In genomic region chr1:246558041-246558440, GRCh38 we compare ENCODE assay signal across 27 cellular contexts.
"Had no signal": no experiment of that assay in that cellular context is flagged by ENCODE, and none has a peak within 500 bp of the region (broad histone marks: within the 10 kb centered on the region; RNA-seq: fewer than 3 reads in every experiment).

No MANE protein-coding gene starts in this region.

- H3K27ac ChIP-seq: ascending aorta, breast epithelium, cardiac muscle cell, colonic mucosa, esophagus muscularis mucosa, foreskin keratinocyte, gastrocnemius medialis, heart left ventricle had no signal

- H3K9me3 ChIP-seq: ascending aorta, breast epithelium, colonic mucosa, esophagus muscularis mucosa, gastrocnemius medialis, heart left ventricle had no signal

- H3K27me3 Mint-ChIP-seq: activated CD4-positive, alpha-beta T cell treated with anti-CD3 and anti-CD28 coated beads, Interleukin-2, amount 10 ng/mL, durations not matched to agents 7 days and 5 days; activated naive CD4-positive, alpha-beta T cell treated with anti-CD3 and anti-CD28 coated beads, Interleukin-2, amount 10 ng/mL, durations not matched to agents 7 days and 5 days; activated naive CD8-positive, alpha-beta T cell treated with anti-CD3 and anti-CD28 coated beads, Interleukin-2, amount 10 ng/mL, durations not matched to agents 7 days and 5 days; brain had no signal

- ATAC-seq: activated naive CD4-positive, alpha-beta T cell treated with anti-CD3 and anti-CD28 coated beads, Interleukin-2, amount 50 U/mL, for 72 hours; activated T-cell treated with anti-CD3 and anti-CD28 coated beads, Interleukin-2, amount 50 U/mL, for 4 hours; foreskin keratinocyte; gastrocnemius medialis; heart left ventricle had no signal

- H3K36me3 ChIP-seq: colonic mucosa had no signal

- H3K27me3 ChIP-seq: ascending aorta, breast epithelium, cardiac muscle cell, colonic mucosa, esophagus muscularis mucosa, foreskin keratinocyte, gastrocnemius medialis, heart left ventricle had no signal

- H3K9me3 Mint-ChIP-seq: activated CD4-positive, alpha-beta T cell treated with anti-CD3 and anti-CD28 coated beads, Interleukin-2, amount 10 ng/mL, durations not matched to agents 7 days and 5 days; activated naive CD4-positive, alpha-beta T cell treated with anti-CD3 and anti-CD28 coated beads, Interleukin-2, amount 10 ng/mL, durations not matched to agents 7 days and 5 days; activated naive CD4-positive, alpha-beta T cell treated with anti-CD3 and anti-CD28 coated beads, Interleukin-2, amount 50 U/mL, for 72 hours; activated naive CD8-positive, alpha-beta T cell treated with anti-CD3 and anti-CD28 coated beads, Interleukin-2, amount 10 ng/mL, durations not matched to agents 7 days and 5 days; activated T-cell treated with anti-CD3 and anti-CD28 coated beads, Interleukin-2, amount 50 U/mL, for 4 hours; activated T-helper 1 cell treated with anti-CD3 and anti-CD28 coated beads, Interleukin-12 subunit alpha, Interleukin-12 subunit beta, Interleukin-2, Interleukin-4 antibody, amounts not matched to agents 30 ng/mL and 10 ng/mL and 1 ng/mL, durations not matched to agents 14 hours and 24 hours and 36 hours; brain had no signal

- H3K27ac Mint-ChIP-seq: activated CD4-positive, alpha-beta T cell treated with anti-CD3 and anti-CD28 coated beads, Interleukin-2, amount 10 ng/mL, durations not matched to agents 7 days and 5 days; activated naive CD4-positive, alpha-beta T cell treated with anti-CD3 and anti-CD28 coated beads, Interleukin-2, amount 10 ng/mL, durations not matched to agents 7 days and 5 days; activated naive CD8-positive, alpha-beta T cell treated with anti-CD3 and anti-CD28 coated beads, Interleukin-2, amount 10 ng/mL, durations not matched to agents 7 days and 5 days; activated T-helper 1 cell treated with anti-CD3 and anti-CD28 coated beads, Interleukin-12 subunit alpha, Interleukin-12 subunit beta, Interleukin-2, Interleukin-4 antibody, amounts not matched to agents 30 ng/mL and 10 ng/mL and 1 ng/mL, durations not matched to agents 14 hours and 24 hours and 36 hours; brain had no signal

- H3K4me1 ChIP-seq: ascending aorta, breast epithelium, colonic mucosa, esophagus muscularis mucosa, foreskin keratinocyte, gastrocnemius medialis, heart left ventricle had no signal

- DNase-seq: activated CD4-positive, alpha-beta T cell treated with anti-CD3 and anti-CD28 coated beads for 4 hours; activated CD4-positive, alpha-beta T cell treated with anti-CD3 and anti-CD28 coated beads, Interleukin-2, amount 10 ng/mL, durations not matched to agents 7 days and 5 days; activated CD4-positive, alpha-beta T cell treated with anti-CD3 and anti-CD28 coated beads, Interleukin-2, amount 50 U/mL, for 48 hours; activated CD4-positive, CD25-positive, alpha-beta regulatory T cell; activated CD4-positive, CD25-positive, alpha-beta regulatory T cell treated with anti-CD3 and anti-CD28 coated beads, Interleukin-2, amount 50 U/mL, for 72 hours; activated CD8-positive, alpha-beta memory T cell treated with anti-CD3 and anti-CD28 coated beads, Interleukin-2, amount 50 U/mL, for 48 hours; activated gamma-delta T cell; activated naive CD4-positive, alpha-beta T cell; activated naive CD4-positive, alpha-beta T cell treated with anti-CD3 and anti-CD28 coated beads, Interleukin-2, amount 10 ng/mL, durations not matched to agents 7 days and 5 days; activated naive CD8-positive, alpha-beta T cell treated with anti-CD3 and anti-CD28 coated beads, Interleukin-2, amount 10 ng/mL, durations not matched to agents 7 days and 5 days; activated T-cell treated with anti-CD3 and anti-CD28 coated beads, Interleukin-2, amount 50 U/mL, for 4 hours; central memory CD4-positive, alpha-beta T cell; cerebellar nuclear complex; colonic mucosa; effector CD8-positive, alpha-beta T cell; foreskin keratinocyte; gastrocnemius medialis; glutamatergic neuron; heart left ventricle; T-helper 2 cell had no signal

- H3K4me1 Mint-ChIP-seq: activated naive CD4-positive, alpha-beta T cell treated with anti-CD3 and anti-CD28 coated beads, Interleukin-2, amount 10 ng/mL, durations not matched to agents 7 days and 5 days; activated naive CD8-positive, alpha-beta T cell treated with anti-CD3 and anti-CD28 coated beads, Interleukin-2, amount 10 ng/mL, durations not matched to agents 7 days and 5 days; brain had no signal

- H3K4me3 ChIP-seq: ascending aorta, breast epithelium, cardiac muscle cell, colonic mucosa, esophagus muscularis mucosa, gastrocnemius medialis, heart left ventricle had no signal

- H3K4me3 Mint-ChIP-seq: activated CD4-positive, alpha-beta T cell treated with anti-CD3 and anti-CD28 coated beads, Interleukin-2, amount 10 ng/mL, durations not matched to agents 7 days and 5 days; activated naive CD4-positive, alpha-beta T cell treated with anti-CD3 and anti-CD28 coated beads, Interleukin-2, amount 10 ng/mL, durations not matched to agents 7 days and 5 days; activated naive CD8-positive, alpha-beta T cell treated with anti-CD3 and anti-CD28 coated beads, Interleukin-2, amount 10 ng/mL, durations not matched to agents 7 days and 5 days; activated T-cell treated with anti-CD3 and anti-CD28 coated beads, Interleukin-2, amount 50 U/mL, for 4 hours; activated T-helper 1 cell treated with anti-CD3 and anti-CD28 coated beads, Interleukin-12 subunit alpha, Interleukin-12 subunit beta, Interleukin-2, Interleukin-4 antibody, amounts not matched to agents 30 ng/mL and 10 ng/mL and 1 ng/mL, durations not matched to agents 14 hours and 24 hours and 36 hours; brain had no signal
